12 cellular contexts compared by ENCODE assay signal in genomic region chr7:34133356-34133982, GRCh38.
DNase-seq lines count a peak whose midpoint lies in the region; ATAC-seq and TF ChIP-seq lines count a peak whose summit lies in the region.
"Had no signal": no experiment of that assay in that cellular context is flagged by ENCODE, and none has a peak within 500 bp of the region (broad histone marks: within the 10 kb centered on the region; RNA-seq: fewer than 3 reads in every experiment).

No MANE protein-coding gene starts in this region.

- peak; percentile 69 for ATAC-seq in esophagus mucosa
- no peak for ATAC-seq in right lobe of liver

- H3K36me3 ChIP-seq in right lobe of liver = no peaks in the 10 kb centered on the region
- H3K36me3 ChIP-seq: gastrocnemius medialis had no signal

- DNase-seq in DMS53 (lab: John Stamatoyannopoulos, UW) = peak; percentile 71
- DNase-seq in DMS53 treated with DMSO at 0.1 percent for 48 hours (lab: John Stamatoyannopoulos, UW; ENCODE audit: unreplicated experiment) = no peak
- DNase-seq in NCI-H524 treated with DMSO at 0.1 percent for 48 hours (lab: John Stamatoyannopoulos, UW) = peak; percentile 19
- DNase-seq in renal cortical epithelial cell (ENCODE audit: low read depth) = peak; percentile 33
- no peak for DNase-seq in NCI-H1694 treated with DMSO at 0.1 percent for 48 hours (lab: John Stamatoyannopoulos, UW)
- no peak for DNase-seq in right lobe of liver
- no peak for DNase-seq in germinal center (ENCODE audit: low spot score)
- DNase-seq: activated CD8-positive, alpha-beta memory T cell treated with anti-CD3 and anti-CD28 coated beads for 24 hours had no signal

- H3K9me3 ChIP-seq in right lobe of liver = no peaks in the 10 kb centered on the region
- H3K9me3 ChIP-seq: gastrocnemius medialis had no signal

- no peak for TF ChIP-seq POLR2A in right lobe of liver (IDR thresholded peaks at IDR 0.05)

- no peaks in the 10 kb centered on the region for H3K27me3 ChIP-seq in right lobe of liver
- H3K27me3 ChIP-seq: gastrocnemius medialis had no signal

- no peaks in the 10 kb centered on the region for H3K4me1 ChIP-seq in right lobe of liver

- no peak for TF ChIP-seq CTCF in right lobe of liver (IDR thresholded peaks at IDR 0.05)

- intact Hi-C loops in right lobe of liver (cut with DNase I) = no loop called here

- 67% methylated on average over 8 of the region's 8 CpGs for WGBS in right lobe of liver (ENCODE audit: insufficient coverage, low coverage, low lambda C conversion rate, missing lambda C conversion rate)

- H3K27ac ChIP-seq in right lobe of liver = no peak overlapping the region
- H3K27ac ChIP-seq: 22Rv1 had no signal

- no peak overlapping the region for H3K4me3 ChIP-seq in right lobe of liver
- H3K4me3 ChIP-seq: gastrocnemius medialis, skin epidermis had no signal

Comparison
In these comparisons a context has a peak if more than half of its experiments do, and no peak if none do; other contexts are left out.
1. DNase-seq: peak in DMS53 (single experiment), NCI-H524 treated with DMSO at 0.1 percent for 48 hours (single experiment) and renal cortical epithelial cell (single experiment); none in DMS53 treated with DMSO at 0.1 percent for 48 hours (single experiment), NCI-H1694 treated with DMSO at 0.1 percent for 48 hours (single experiment), right lobe of liver (0 of 3) and germinal center (single experiment).